ENCODE assay signal across 26 cellular contexts in genomic region chr14:70473825-70474224, GRCh38. TPM values are rescaled to one million over a fixed set of nuclear protein-coding genes. Genes with fewer than 3 reads are reported as not detected.
DNase-seq lines count a peak whose midpoint lies in the region; ATAC-seq and TF ChIP-seq lines count a peak whose summit lies in the region.
"Had no signal": no experiment of that assay in that cellular context is flagged by ENCODE, and none has a peak within 500 bp of the region (broad histone marks: within the 10 kb centered on the region; RNA-seq: fewer than 3 reads in every experiment).

No MANE protein-coding gene starts in this region.

- H3K56ac ChIP-seq in mesendoderm (ENCODE audit: low read length), result no peak overlapping the region

- no peak overlapping the region for H3K23ac ChIP-seq in mesendoderm (ENCODE audit: low read length)

- no peaks in the 10 kb centered on the region for H3K79me1 ChIP-seq in mesendoderm (ENCODE audit: low read length)

- DNase-seq in GM13976 (ENCODE audit: low spot score), result peak; percentile 22
- peak; percentile 48 for DNase-seq in GM13977 (ENCODE audit: low spot score)
- peak; percentile 38 for DNase-seq in osteoblast (ENCODE audit: insufficient read length, low spot score, missing footprints)
- no peak for DNase-seq in mesendoderm
- DNase-seq in activated CD8-positive, alpha-beta memory T cell treated with anti-CD3 and anti-CD28 coated beads, Interleukin-2, amount 10 ng/mL, durations not matched to agents 7 days and 5 days, result no peak
- no peak for DNase-seq in spleen
- DNase-seq: 8988T; ACHN; BE2C; C1 segment of cervical spinal cord; CD4-positive, alpha-beta memory T cell; CD4-positive, CD25-positive, alpha-beta regulatory T cell; CD8-positive, alpha-beta memory T cell; COR-L47; DMS 273 treated with DMSO at 0.1 percent for 48 hours; DMS153; DMS53; DMS79; DND-41; EL; GF-D8 had no signal

- no peak overlapping the region for H4K8ac ChIP-seq in mesendoderm (ENCODE audit: low read depth, low read length)

- H3K27ac Mint-ChIP-seq in activated CD8-positive, alpha-beta memory T cell treated with anti-CD3 and anti-CD28 coated beads, Interleukin-2, amount 10 ng/mL, durations not matched to agents 7 days and 5 days, result no peak overlapping the region
- H3K27ac Mint-ChIP-seq: CD14-positive monocyte; CD4-positive, alpha-beta memory T cell; CD8-positive, alpha-beta memory T cell had no signal

- TF ChIP-seq POLR2A in spleen (IDR thresholded peaks at IDR 0.05), result no peak

- H3K4me3 ChIP-seq in OCI-LY3 (ENCODE audit: low read length), result no peak overlapping the region
- H3K4me3 ChIP-seq in osteoblast (ENCODE audit: insufficient read depth, low read length), result no peak overlapping the region
- no peak overlapping the region for H3K4me3 ChIP-seq in mesendoderm (ENCODE audit: low read length)
- H3K4me3 ChIP-seq in spleen, result no peak overlapping the region
- H3K4me3 ChIP-seq: BLaER1 had no signal

- TF ChIP-seq CTCF in GM13976 (IDR thresholded peaks at IDR 0.05; ENCODE audit: borderline replicate concordance, control extremely low read depth, extremely low read depth, insufficient read depth, missing control alignments) (no peak), GM13977 (IDR thresholded peaks at IDR 0.05; ENCODE audit: extremely low read depth, insufficient read depth, missing control alignments) (no peak), OCI-LY3 (IDR thresholded peaks at IDR 0.05; ENCODE audit: low read depth, low read length) (no peak), osteoblast (IDR thresholded peaks at IDR 0.05; ENCODE audit: extremely low read depth, low read depth, low read length) (no peak), spleen (IDR thresholded peaks at IDR 0.05 in 8 of 11, conservative IDR thresholded peaks at IDR 0.05 in 3 of 11) (no peak)

- H3K18ac ChIP-seq in mesendoderm (ENCODE audit: low read length), result no peak overlapping the region

- H3K4me3 Mint-ChIP-seq in activated CD8-positive, alpha-beta memory T cell treated with anti-CD3 and anti-CD28 coated beads, Interleukin-2, amount 10 ng/mL, durations not matched to agents 7 days and 5 days, result no peak overlapping the region
- H3K4me3 Mint-ChIP-seq: CD14-positive monocyte; CD4-positive, CD25-positive, alpha-beta regulatory T cell; CD8-positive, alpha-beta memory T cell had no signal

- no peak overlapping the region for H2BK120ac ChIP-seq in mesendoderm (ENCODE audit: low read depth, low read length)

- in situ Hi-C loops in GM13976 (cut with MboI; ENCODE audit: low sequenced_read_pairs, unreplicated experiment) (no loop called here), GM13977 (cut with MboI; ENCODE audit: low pct_unique_long_range_greater_than_20kb, low sequenced_read_pairs, unreplicated experiment) (no loop called here)

- H2AFZ ChIP-seq in OCI-LY3 (ENCODE audit: low read depth, low read length) (0 out of 2 replicates have a peak overlapping the region, but pooled peaks have one; percentile 21), osteoblast (ENCODE audit: low read length) (no peak overlapping the region)

- H3K9me3 Mint-ChIP-seq in activated CD8-positive, alpha-beta memory T cell treated with anti-CD3 and anti-CD28 coated beads, Interleukin-2, amount 10 ng/mL, durations not matched to agents 7 days and 5 days (ENCODE audit: low read depth), result peaks cover 5% of the 10 kb centered on the region

- H3K36me3 Mint-ChIP-seq in activated CD8-positive, alpha-beta memory T cell treated with anti-CD3 and anti-CD28 coated beads, Interleukin-2, amount 10 ng/mL, durations not matched to agents 7 days and 5 days, result peaks cover 6% of the 10 kb centered on the region
- H3K36me3 Mint-ChIP-seq: CD14-positive monocyte had no signal

- peak overlapping the region; percentile 97 for H3K27ac ChIP-seq in OCI-LY3 (ENCODE audit: low read length)
- H3K27ac ChIP-seq in osteoblast (ENCODE audit: low read depth, low read length), result no peak overlapping the region
- no peak overlapping the region for H3K27ac ChIP-seq in mesendoderm (ENCODE audit: low read depth, low read length)
- H3K27ac ChIP-seq in spleen, result no peak overlapping the region
- H3K27ac ChIP-seq: BLaER1 had no signal

- H2BK15ac ChIP-seq in mesendoderm (replicated peaks; ENCODE audit: low read depth), result no peak overlapping the region

- no peaks in the 10 kb centered on the region for H3K27me3 ChIP-seq in OCI-LY3 (ENCODE audit: low read depth, low read length)
- H3K27me3 ChIP-seq in osteoblast (ENCODE audit: insufficient read depth, low read length), result no peaks in the 10 kb centered on the region
- H3K27me3 ChIP-seq in mesendoderm (ENCODE audit: insufficient read depth, low read length, poor library complexity), result no peaks in the 10 kb centered on the region
- no peaks in the 10 kb centered on the region for H3K27me3 ChIP-seq in spleen (replicated peaks in 1 of 7)
- H3K27me3 ChIP-seq: BE2C, BLaER1 had no signal

- H4K20me1 ChIP-seq in OCI-LY3 (ENCODE audit: insufficient read depth, low read length) (no peaks in the 10 kb centered on the region), osteoblast (ENCODE audit: insufficient read depth, low read length) (no peaks in the 10 kb centered on the region)
- H4K20me1 ChIP-seq: BLaER1 had no signal

- CTCF ChIA-PET in activated CD8-positive, alpha-beta memory T cell treated with anti-CD3 and anti-CD28 coated beads, Interleukin-2, amount 10 ng/mL, durations not matched to agents 7 days and 5 days (lab: Charles Lee), result no interaction called here

- H2AK5ac ChIP-seq in mesendoderm (ENCODE audit: low read length), result no peak overlapping the region

- peaks cover 14% of the 10 kb centered on the region for H3K4me1 Mint-ChIP-seq in activated CD8-positive, alpha-beta memory T cell treated with anti-CD3 and anti-CD28 coated beads, Interleukin-2, amount 10 ng/mL, durations not matched to agents 7 days and 5 days
- H3K4me1 Mint-ChIP-seq: CD4-positive, alpha-beta memory T cell; CD8-positive, alpha-beta memory T cell had no signal

- H3K79me2 ChIP-seq in OCI-LY3 (ENCODE audit: low read length) (no peaks in the 10 kb centered on the region), osteoblast (ENCODE audit: insufficient read depth, low read length) (no peaks in the 10 kb centered on the region), mesendoderm (ENCODE audit: control insufficient read depth, insufficient read depth, low read length) (no peaks in the 10 kb centered on the region)

- H3K9me3 ChIP-seq in OCI-LY3 (ENCODE audit: insufficient read depth, low read length) (no peaks in the 10 kb centered on the region), osteoblast (ENCODE audit: low read depth, low read length) (no peaks in the 10 kb centered on the region), spleen (peaks cover 0 to 10% (median 1%) of the 10 kb centered on the region in 8 donors)
- H3K9me3 ChIP-seq: BE2C had no signal

- H3K36me3 ChIP-seq in OCI-LY3 (replicated peaks; ENCODE audit: low read depth, low read length) (peaks cover 8% of the 10 kb centered on the region), osteoblast (ENCODE audit: insufficient read depth, low read length) (no peaks in the 10 kb centered on the region), mesendoderm (ENCODE audit: control insufficient read depth, insufficient read depth, low read length) (no peaks in the 10 kb centered on the region), spleen (peaks cover 0 to 19% (median 0%) of the 10 kb centered on the region in 6 donors)
- H3K36me3 ChIP-seq: BE2C, BLaER1 had no signal

- intact Hi-C loops in spleen (cut with DNase I; ENCODE audit: low total_unique reads), result no loop called here

- H3K4me1 ChIP-seq in OCI-LY3 (ENCODE audit: low read length) (peaks cover 48% of the 10 kb centered on the region), osteoblast (ENCODE audit: insufficient read depth, low read length) (no peaks in the 10 kb centered on the region), mesendoderm (ENCODE audit: control insufficient read depth, low read depth, low read length) (no peaks in the 10 kb centered on the region), spleen (no peaks in the 10 kb centered on the region)
- H3K4me1 ChIP-seq: BE2C, BLaER1 had no signal

- H4K5ac ChIP-seq in mesendoderm (ENCODE audit: low read length), result no peak overlapping the region

- H3K27me3 Mint-ChIP-seq in activated CD8-positive, alpha-beta memory T cell treated with anti-CD3 and anti-CD28 coated beads, Interleukin-2, amount 10 ng/mL, durations not matched to agents 7 days and 5 days, result no peaks in the 10 kb centered on the region
- H3K27me3 Mint-ChIP-seq: CD4-positive, alpha-beta memory T cell; CD4-positive, CD25-positive, alpha-beta regulatory T cell had no signal

- ATAC-seq in activated CD8-positive, alpha-beta memory T cell treated with anti-CD3 and anti-CD28 coated beads, Interleukin-2, amount 10 ng/mL, durations not matched to agents 7 days and 5 days, result no peak

- 100% methylated on average over 1 of the region's 2 CpGs for WGBS in mesendoderm (ENCODE audit: extremely low coverage, insufficient coverage, low lambda C conversion rate)
- 61 to 83% (median 72%) methylated on average over 2 of the region's 2 CpGs for WGBS in spleen, 5 donors

- H3K4me2 ChIP-seq in OCI-LY3 (ENCODE audit: low read length), result peak overlapping the region; percentile 42
- H3K4me2 ChIP-seq in osteoblast (ENCODE audit: insufficient read depth, low read length), result no peak overlapping the region
- no peak overlapping the region for H3K4me2 ChIP-seq in mesendoderm (ENCODE audit: low read length)
- H3K4me2 ChIP-seq: BLaER1 had no signal

- no peak overlapping the region for H2BK5ac ChIP-seq in mesendoderm (ENCODE audit: low read length)

- H3K4ac ChIP-seq in mesendoderm (ENCODE audit: low read depth, low read length), result no peak overlapping the region

- H3K9ac ChIP-seq in OCI-LY3 (ENCODE audit: low read length) (peak overlapping the region; percentile 20; the same call in 1 of the 2 replicates), mesendoderm (ENCODE audit: low read length) (no peak overlapping the region)
- H3K9ac ChIP-seq: BLaER1 had no signal

RNA-seq across cellular contexts. Expression of gene ADAM21, which starts 21.9 kb away (rescaled TPM):
- total RNA-seq in osteoblast, result under 0.01 TPM in 1 of 2 replicates, not detected in the other
- 0.03 TPM for polyA plus RNA-seq in mesendoderm (2013, experiment 1 of 2)
- polyA plus RNA-seq in mesendoderm (2013, experiment 2 of 2), result 0.03 TPM
- total RNA-seq in activated CD8-positive, alpha-beta memory T cell treated with anti-CD3 and anti-CD28 coated beads, Interleukin-2, amount 10 ng/mL, durations not matched to agents 7 days and 5 days, result under 1 TPM in 1 of 2 experiments, not detected in 1; 0.07 TPM
- under 1 TPM in 3 of 7 donors, not detected in 4; 0.16 to 0.23 (median 0.18) TPM for total RNA-seq in spleen
- polyA plus RNA-seq in spleen, result under 1 TPM in 1 of 3 donors, not detected in 2; 0.06 TPM
- total RNA-seq: A673; CD4-positive, alpha-beta memory T cell; CD4-positive, CD25-positive, alpha-beta regulatory T cell; G401 had no signal
- polyA plus RNA-seq: CD14-positive monocyte had no signal

RNA-seq across cellular contexts. Expression of gene SYNJ2BP, which starts 56.9 kb away (rescaled TPM):
- 21.0 and 21.8 TPM in 2 replicates for total RNA-seq in osteoblast
- 19.8 TPM for polyA plus RNA-seq in mesendoderm (2013, experiment 1 of 2)
- polyA plus RNA-seq in mesendoderm (2013, experiment 2 of 2), result 19.6 TPM
- total RNA-seq in activated CD8-positive, alpha-beta memory T cell treated with anti-CD3 and anti-CD28 coated beads, Interleukin-2, amount 10 ng/mL, durations not matched to agents 7 days and 5 days, result 1 to 10 TPM; 3.6 to 7.3 TPM
- 10 to 100 TPM; 19.0 to 29.1 (median 23.7) TPM for total RNA-seq in spleen
- polyA plus RNA-seq in spleen, result 10 to 100 TPM in 1 of 3 donors, 1 to 10 TPM in 2; 4.8 to 11.0 (median 6.5) TPM

Comparison
In these comparisons a context has a peak if more than half of its experiments do, and no peak if none do; other contexts are left out.
1. DNase-seq: peak in GM13976 (single experiment), GM13977 (single experiment) and osteoblast (single experiment); none in mesendoderm (single experiment), activated CD8-positive, alpha-beta memory T cell treated with anti-CD3 and anti-CD28 coated beads, Interleukin-2, amount 10 ng/mL, durations not matched to agents 7 days and 5 days (single experiment) and spleen (single experiment).